In the genomic region with DNA sequence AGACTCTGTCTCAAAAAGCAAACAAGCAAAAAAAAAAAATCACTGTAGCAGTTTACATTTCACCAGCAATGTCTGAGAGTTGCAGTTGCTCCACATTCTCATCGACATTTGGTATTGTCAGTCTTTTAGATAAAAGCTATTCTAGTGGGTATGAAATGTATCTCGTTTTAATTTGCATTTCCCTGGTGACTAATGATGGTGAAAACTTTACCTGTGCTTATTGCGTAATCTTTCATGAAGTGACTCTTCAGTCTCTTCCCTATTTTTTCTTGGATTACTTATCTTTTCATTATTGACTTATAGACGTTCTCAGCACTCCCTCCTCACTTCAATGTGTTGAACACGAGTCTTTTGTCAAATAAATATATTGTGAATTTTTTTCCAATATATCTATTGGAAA, we compare ENCODE assay signal across 21 cellular contexts. TPM values are rescaled to one million over a fixed set of nuclear protein-coding genes. Genes with fewer than 3 reads are reported as not detected.
"Had no signal": no experiment of that assay in that cellular context is flagged by ENCODE, and none has a peak within 500 bp of the region (broad histone marks: within the 10 kb centered on the region; RNA-seq: fewer than 3 reads in every experiment).

No MANE protein-coding gene starts in this region.

- H3K4me3 ChIP-seq: esophagus muscularis mucosa, gastroesophageal sphincter, mucosa of descending colon, sigmoid colon, skin epidermis, testis, tibial nerve, upper lobe of right lung, vagina had no signal

- H3K27ac Mint-ChIP-seq: naive thymus-derived CD8-positive, alpha-beta T cell; stimulated activated naive B cell treated with anti-CD40 and anti-IgM and Interleukin-4, amounts not matched to agents 10 μg/mL and 1 μg/mL and 100 μg/mL, for 72 hours; stimulated activated naive CD8-positive, alpha-beta T cell treated with anti-CD3 and anti-CD28 coated beads, Interleukin-15, amount 100 ng/mL, for 72 hours had no signal

- H3K9me3 ChIP-seq: gastroesophageal sphincter, mucosa of descending colon, neutrophil, sigmoid colon, testis, tibial nerve, upper lobe of right lung, vagina had no signal

- H3K36me3 ChIP-seq: esophagus muscularis mucosa, gastroesophageal sphincter, neutrophil, sigmoid colon, tibial nerve, upper lobe of right lung, vagina had no signal

- H3K27me3 ChIP-seq: esophagus muscularis mucosa, gastroesophageal sphincter, neutrophil, sigmoid colon, testis, tibial nerve, upper lobe of right lung, vagina had no signal

- H3K27me3 Mint-ChIP-seq: stimulated activated naive B cell treated with anti-CD40 and anti-IgM and Interleukin-4, amounts not matched to agents 10 μg/mL and 1 μg/mL and 100 μg/mL, for 72 hours had no signal

- DNase-seq: effector memory CD4-positive, alpha-beta T cell; glutamatergic neuron; islet precursor cell; mucosa of descending colon; naive thymus-derived CD8-positive, alpha-beta T cell; sigmoid colon; stimulated activated CD4-positive, alpha-beta T cell treated with anti-CD3 and anti-CD28 coated beads, Interleukin-2, amount 100 ng/mL, for 24 hours; stimulated activated CD4-positive, alpha-beta T cell treated with anti-CD3 and anti-CD28 coated beads, Interleukin-4, amount 100 ng/mL, for 4 hours; stimulated activated naive B cell treated with anti-CD40 and anti-IgM and Interleukin-4, amounts not matched to agents 10 μg/mL and 1 μg/mL and 100 μg/mL, for 72 hours; stimulated activated naive CD8-positive, alpha-beta T cell treated with anti-CD3 and anti-CD28 coated beads, Interleukin-15, amount 100 ng/mL, for 72 hours; testis; upper lobe of right lung had no signal

- ATAC-seq: gastroesophageal sphincter; left lobe of liver; mucosa of descending colon; naive thymus-derived CD8-positive, alpha-beta T cell; stimulated activated naive B cell treated with anti-CD40 and anti-IgM and Interleukin-4, amounts not matched to agents 10 μg/mL and 1 μg/mL and 100 μg/mL, for 72 hours; stimulated activated naive CD8-positive, alpha-beta T cell treated with anti-CD3 and anti-CD28 coated beads, Interleukin-15, amount 100 ng/mL, for 72 hours; upper lobe of right lung had no signal

- H3K9me3 Mint-ChIP-seq: stimulated activated naive CD8-positive, alpha-beta T cell treated with anti-CD3 and anti-CD28 coated beads, Interleukin-15, amount 100 ng/mL, for 72 hours had no signal

- H3K4me1 Mint-ChIP-seq: naive thymus-derived CD8-positive, alpha-beta T cell; stimulated activated naive B cell treated with anti-CD40 and anti-IgM and Interleukin-4, amounts not matched to agents 10 μg/mL and 1 μg/mL and 100 μg/mL, for 72 hours; stimulated activated naive CD8-positive, alpha-beta T cell treated with anti-CD3 and anti-CD28 coated beads, Interleukin-15, amount 100 ng/mL, for 72 hours had no signal

- H3K27ac ChIP-seq: epithelial cell of prostate, esophagus muscularis mucosa, gastroesophageal sphincter, neutrophil, sigmoid colon, skin epidermis, testis, tibial nerve, upper lobe of right lung, vagina had no signal

- FAIRE-seq: endometrium had no signal

- H3K4me1 ChIP-seq: esophagus muscularis mucosa, sigmoid colon, upper lobe of right lung, vagina had no signal

- H3K36me3 Mint-ChIP-seq: stimulated activated naive B cell treated with anti-CD40 and anti-IgM and Interleukin-4, amounts not matched to agents 10 μg/mL and 1 μg/mL and 100 μg/mL, for 72 hours had no signal

- H3K4me3 Mint-ChIP-seq: naive thymus-derived CD8-positive, alpha-beta T cell; stimulated activated naive B cell treated with anti-CD40 and anti-IgM and Interleukin-4, amounts not matched to agents 10 μg/mL and 1 μg/mL and 100 μg/mL, for 72 hours; stimulated activated naive CD8-positive, alpha-beta T cell treated with anti-CD3 and anti-CD28 coated beads, Interleukin-15, amount 100 ng/mL, for 72 hours had no signal

RNA-seq across cellular contexts. Expression of gene CLSTN2, which starts 37.2 kb away (rescaled TPM):
- total RNA-seq: naive thymus-derived CD8-positive, alpha-beta T cell had no signal
- polyA plus RNA-seq: naive thymus-derived CD8-positive, alpha-beta T cell had no signal
